In genomic region chr11:122748968-122749687, GRCh38 we compare ENCODE assay signal across 8 cellular contexts.
DNase-seq lines count a peak whose midpoint lies in the region; TF ChIP-seq lines count a peak whose summit lies in the region.

No MANE protein-coding gene starts in this region.

- H3K27me3 ChIP-seq in GM23248 (replicated peaks; ENCODE audit: insufficient read depth), result no peaks in the 10 kb centered on the region

- peak overlapping the region; percentile 70 for H3K4me2 ChIP-seq in GM23248 (ENCODE audit: unreplicated experiment)

- H3K79me2 ChIP-seq in GM23248 (ENCODE audit: insufficient read depth), result peaks cover 45% of the 10 kb centered on the region

- H3K27ac ChIP-seq in GM23248, result peak overlapping the region; percentile 52

- peak overlapping the region; percentile 20; the same call in 1 of the 2 replicates for H3K4me3 ChIP-seq in GM23248

- DNase-seq in GM10248 (ENCODE audit: extremely low spot score), result peak; percentile 72
- DNase-seq in GM23248, result peak; percentile 97
- peak; percentile 93 for DNase-seq in M059J (ENCODE audit: low read depth)
- peak; percentile 19 for DNase-seq in activated CD8-positive, alpha-beta memory T cell treated with anti-CD3 and anti-CD28 coated beads, Interleukin-2, amount 50 U/mL, for 24 hours (ENCODE audit: extremely low read depth)
- peak; percentile 72 for DNase-seq in glomerular visceral epithelial cell (ENCODE audit: extremely low spot score)
- DNase-seq in stimulated activated CD4-positive, alpha-beta T cell treated with anti-CD3 and anti-CD28 coated beads, Interleukin-2, amount 100 ng/mL, for 24 hours, result peak; percentile 50 to 68
- DNase-seq in 8988T, result no peak
- no peak for DNase-seq in G401 (ENCODE audit: low spot score)

- no peaks in the 10 kb centered on the region for H3K36me3 ChIP-seq in GM23248 (ENCODE audit: low read depth)

- H3K9me3 ChIP-seq in GM23248 (ENCODE audit: low read depth), result no peaks in the 10 kb centered on the region

- H3K9ac ChIP-seq in GM23248, result no peak overlapping the region

- no peak for TF ChIP-seq CTCF in GM10248 (IDR thresholded peaks at IDR 0.05; ENCODE audit: control extremely low read depth, extremely low read depth, low read depth, missing control alignments)

- peaks cover 22% of the 10 kb centered on the region for H3F3A ChIP-seq in GM23248 (ENCODE audit: insufficient read depth)

- no peak overlapping the region for H2AFZ ChIP-seq in GM23248

- H3K9me2 ChIP-seq in GM23248 (ENCODE audit: insufficient read depth), result no peaks in the 10 kb centered on the region

- WGBS in GM23248 (ENCODE audit: low coverage in 1 of 2, low lambda C conversion rate in 2 of 2, missing lambda C conversion rate in 2 of 2), 2 experiments, result 1 to 4% methylated on average over 6 of the region's 6 CpGs

- POLR2A ChIA-PET in GM10248 (lab: Yijun Ruan, JAX), result interaction anchor here (0.6 kb wide), 1 partner anchor 199 kb away, joined by 3 read pairs; no protein-coding TSS in a partner anchor

- CTCF ChIA-PET in GM10248 (lab: Yijun Ruan, JAX), result interaction anchor here (0.9 to 2.8 kb wide), 13 partner anchors 9 to 121 kb away, joined by 3 to 8 read pairs (median 3); partner anchors contain the start of gene UBASH3B

- H4K20me1 ChIP-seq in GM23248 (ENCODE audit: insufficient read depth), result no peaks in the 10 kb centered on the region

- in situ Hi-C loops in GM23248 (cut with MboI), result no loop called here
- in situ Hi-C loops in G401 (cut with HindIII; ENCODE audit: low sequenced_read_pairs), result no loop called here

- H3K4me1 ChIP-seq in GM23248 (ENCODE audit: insufficient read depth), result peaks cover 29% of the 10 kb centered on the region

Comparison
In these comparisons a context has a peak if more than half of its experiments do, and no peak if none do; other contexts are left out.
1. DNase-seq: peak in GM10248 (single experiment), GM23248 (single experiment), M059J (single experiment), activated CD8-positive, alpha-beta memory T cell treated with anti-CD3 and anti-CD28 coated beads, Interleukin-2, amount 50 U/mL, for 24 hours (single experiment), glomerular visceral epithelial cell (single experiment) and stimulated activated CD4-positive, alpha-beta T cell treated with anti-CD3 and anti-CD28 coated beads, Interleukin-2, amount 100 ng/mL, for 24 hours (2 of 2); none in 8988T (single experiment) and G401 (single experiment).